10 cellular contexts compared by ENCODE assay signal in the genomic region with DNA sequence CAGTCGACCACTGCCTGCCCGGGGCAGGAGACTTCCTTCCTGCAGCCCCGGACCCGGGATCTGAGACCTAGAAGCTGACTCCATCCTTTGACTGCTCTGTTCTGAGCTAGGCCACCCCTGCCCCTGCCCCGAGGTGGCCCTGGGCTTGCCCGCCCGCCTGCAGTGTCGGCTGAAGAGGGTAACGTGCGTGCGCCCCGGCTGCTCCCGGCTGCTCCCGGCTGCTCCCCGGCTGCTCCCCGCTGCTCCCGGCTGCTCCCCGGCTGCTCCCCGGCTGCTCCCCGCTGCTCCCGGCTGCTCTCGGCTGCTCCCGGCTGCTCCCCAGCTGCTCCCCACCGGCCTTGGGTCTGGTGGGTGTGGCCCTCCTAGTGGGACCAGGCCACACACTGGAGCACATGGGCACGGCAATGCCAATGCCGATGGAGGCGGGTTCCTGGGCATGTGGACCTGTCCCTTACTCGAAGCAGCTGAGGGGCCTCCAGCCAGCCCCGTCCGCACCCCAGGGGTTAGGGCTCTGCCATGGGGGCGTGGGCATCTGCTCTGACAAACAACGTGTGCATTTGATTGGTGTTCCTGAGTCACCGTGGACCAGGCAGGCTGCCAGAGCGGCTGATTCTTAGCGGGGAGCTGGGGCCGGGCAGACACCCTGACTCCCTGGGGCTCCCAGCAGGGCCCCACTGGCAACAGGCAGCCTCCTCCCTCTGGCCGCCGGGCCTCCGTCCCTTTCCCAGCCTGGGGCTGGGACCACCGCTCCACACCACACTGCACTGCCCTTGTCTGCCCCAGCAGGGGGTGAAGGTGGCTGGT.
A peak's percentile ranks its signal among the peaks of the same experiment; 100 is the strongest.
DNase-seq lines count a peak whose midpoint lies in the region; ATAC-seq lines count a peak whose summit lies in the region.
"Had no signal": no experiment of that assay in that cellular context is flagged by ENCODE, and none has a peak within 500 bp of the region (broad histone marks: within the 10 kb centered on the region; RNA-seq: fewer than 3 reads in every experiment).

No MANE protein-coding gene starts in this region.

- no peaks in the 10 kb centered on the region for H3K36me3 ChIP-seq in NT2/D1 (ENCODE audit: insufficient read depth, insufficient read length, low read length)
- H3K36me3 ChIP-seq: thyroid gland had no signal

- H3K4me1 ChIP-seq in NT2/D1 (ENCODE audit: insufficient read depth, insufficient read length): peaks cover 52% of the 10 kb centered on the region

- no peak for ATAC-seq in stimulated activated effector memory CD8-positive, alpha-beta T cell treated with anti-CD3 and anti-CD28 coated beads, Interleukin-12 subunit alpha, Interleukin-12 subunit beta, amount 100 ng/mL, for 72 hours
- ATAC-seq in GM21529 (IDR thresholded peaks at IDR 0.05; ENCODE audit: unreplicated experiment): no peak

- peak overlapping the region; percentile 32 for H3K9ac ChIP-seq in NT2/D1 (ENCODE audit: insufficient read length, low read depth)

- H3K9me3 ChIP-seq in NT2/D1 (ENCODE audit: insufficient read depth, low read length): no peaks in the 10 kb centered on the region; the same call in 1 of the 2 replicates
- H3K9me3 ChIP-seq: thyroid gland had no signal

- no peak overlapping the region for H3K4me3 Mint-ChIP-seq in stimulated activated effector memory CD8-positive, alpha-beta T cell treated with anti-CD3 and anti-CD28 coated beads, Interleukin-12 subunit alpha, Interleukin-12 subunit beta, amount 100 ng/mL, for 72 hours

- H3K27me3 ChIP-seq in NT2/D1 (ENCODE audit: insufficient read depth, insufficient read length): no peaks in the 10 kb centered on the region
- H3K27me3 ChIP-seq: thyroid gland had no signal

- no peaks in the 10 kb centered on the region for H3K9me3 Mint-ChIP-seq in stimulated activated effector memory CD8-positive, alpha-beta T cell treated with anti-CD3 and anti-CD28 coated beads, Interleukin-12 subunit alpha, Interleukin-12 subunit beta, amount 100 ng/mL, for 72 hours

- peak overlapping the region; percentile 52 for H3K27ac Mint-ChIP-seq in stimulated activated effector memory CD8-positive, alpha-beta T cell treated with anti-CD3 and anti-CD28 coated beads, Interleukin-12 subunit alpha, Interleukin-12 subunit beta, amount 100 ng/mL, for 72 hours

- DNase-seq in activated CD8-positive, alpha-beta memory T cell treated with anti-CD3 and anti-CD28 coated beads for 24 hours: peak; percentile 56
- DNase-seq in activated CD8-positive, alpha-beta memory T cell treated with anti-CD3 and anti-CD28 coated beads, Interleukin-2, amount 50 U/mL, for 4 hours: no peak
- DNase-seq in NT2/D1 (ENCODE audit: low read depth, low spot score): no peak
- peak; percentile 49 for DNase-seq in fibroblast of peridontal ligament (ENCODE audit: extremely low read depth)
- DNase-seq in stimulated activated effector memory CD8-positive, alpha-beta T cell treated with anti-CD3 and anti-CD28 coated beads, Interleukin-12 subunit alpha, Interleukin-12 subunit beta, amount 100 ng/mL, for 72 hours (ENCODE audit: low spot score in 2 of 2): no peak
- no peak for DNase-seq in DMS53 treated with DMSO at 0.1 percent for 48 hours (lab: John Stamatoyannopoulos, UW; ENCODE audit: unreplicated experiment)
- DNase-seq in nucleus accumbens (lab: John Stamatoyannopoulos, UW): no peak
- DNase-seq: NCI-H1105 treated with DMSO at 0.1 percent for 48 hours, thyroid gland had no signal

- no peak overlapping the region for H3K4me3 ChIP-seq in NT2/D1 (ENCODE audit: insufficient read length, low read depth)
- H3K4me3 ChIP-seq: thyroid gland had no signal

- peaks cover 16% of the 10 kb centered on the region for H3K36me3 Mint-ChIP-seq in stimulated activated effector memory CD8-positive, alpha-beta T cell treated with anti-CD3 and anti-CD28 coated beads, Interleukin-12 subunit alpha, Interleukin-12 subunit beta, amount 100 ng/mL, for 72 hours

- peaks cover 22% of the 10 kb centered on the region for H3K4me1 Mint-ChIP-seq in stimulated activated effector memory CD8-positive, alpha-beta T cell treated with anti-CD3 and anti-CD28 coated beads, Interleukin-12 subunit alpha, Interleukin-12 subunit beta, amount 100 ng/mL, for 72 hours

Comparison
In these comparisons a context has a peak if more than half of its experiments do, and no peak if none do; other contexts are left out.
1. DNase-seq: peak in activated CD8-positive, alpha-beta memory T cell treated with anti-CD3 and anti-CD28 coated beads for 24 hours (single experiment) and fibroblast of peridontal ligament (single experiment); none in activated CD8-positive, alpha-beta memory T cell treated with anti-CD3 and anti-CD28 coated beads, Interleukin-2, amount 50 U/mL, for 4 hours (single experiment), NT2/D1 (single experiment), stimulated activated effector memory CD8-positive, alpha-beta T cell treated with anti-CD3 and anti-CD28 coated beads, Interleukin-12 subunit alpha, Interleukin-12 subunit beta, amount 100 ng/mL, for 72 hours (0 of 2), DMS53 treated with DMSO at 0.1 percent for 48 hours (single experiment) and nucleus accumbens (0 of 56).